ENCODE assay signal across 34 cellular contexts in genomic region chr20:46285072-46285471, GRCh38. TPM values are rescaled to one million over a fixed set of nuclear protein-coding genes. Genes with fewer than 3 reads are reported as not detected.
"Had no signal": no experiment of that assay in that cellular context is flagged by ENCODE, and none has a peak within 500 bp of the region (broad histone marks: within the 10 kb centered on the region; RNA-seq: fewer than 3 reads in every experiment).

No MANE protein-coding gene starts in this region.

- DNase-seq: activated CD4-positive, alpha-beta memory T cell treated with anti-CD3 and anti-CD28 coated beads for 36 hours; activated CD4-positive, alpha-beta T cell treated with anti-CD3 and anti-CD28 coated beads for 36 hours; activated CD4-positive, alpha-beta T cell treated with anti-CD3 and anti-CD28 coated beads, Interleukin-2, amount 10 ng/mL, durations not matched to agents 24 days and 14 days; activated CD4-positive, CD25-positive, alpha-beta regulatory T cell; activated CD4-positive, CD25-positive, alpha-beta regulatory T cell treated with anti-CD3 and anti-CD28 coated beads, Interleukin-2, amount 50 U/mL, for 72 hours; activated CD8-positive, alpha-beta memory T cell treated with anti-CD3 and anti-CD28 coated beads, Interleukin-2, amount 10 ng/mL, durations not matched to agents 7 days and 5 days; activated CD8-positive, alpha-beta memory T cell treated with anti-CD3 and anti-CD28 coated beads, Interleukin-2, amount 50 U/mL, for 4 hours; activated CD8-positive, alpha-beta T cell treated with anti-CD3 and anti-CD28 coated beads, Interleukin-2, amount 10 ng/mL, durations not matched to agents 7 days and 5 days; activated effector memory CD4-positive, alpha-beta T cell treated with anti-CD3 and anti-CD28 coated beads, Interleukin-2, amount 50 U/mL, for 16 hours; activated naive CD4-positive, alpha-beta T cell treated with anti-CD3 and anti-CD28 coated beads, Interleukin-2, amount 10 ng/mL, durations not matched to agents 7 days and 5 days; activated naive CD8-positive, alpha-beta T cell treated with anti-CD3 and anti-CD28 coated beads, Interleukin-2, amount 10 ng/mL, durations not matched to agents 7 days and 5 days; activated T-cell treated with anti-CD3 and anti-CD28 coated beads, Interleukin-2, amount 50 U/mL, for 1 hour; activated T-cell treated with anti-CD3 and anti-CD28 coated beads, Interleukin-2, amount 50 U/mL, for 48 hours; central memory CD4-positive, alpha-beta T cell; cerebellar nuclear complex; colonic mucosa; effector CD8-positive, alpha-beta T cell; esophagus squamous epithelium; foreskin melanocyte; T-helper 1 cell; T-helper 17 cell had no signal

- H3K27ac ChIP-seq: ascending aorta, breast epithelium, cardiac muscle cell, colonic mucosa, epithelial cell of prostate, esophagus squamous epithelium, gastroesophageal sphincter had no signal

- H3K9me3 ChIP-seq: ascending aorta, breast epithelium, colonic mucosa, esophagus squamous epithelium, gastroesophageal sphincter had no signal

- H3K27me3 ChIP-seq: ascending aorta, cardiac muscle cell had no signal

- ATAC-seq: activated CD4-positive, alpha-beta T cell treated with anti-CD3 and anti-CD28 coated beads for 36 hours; activated CD8-positive, alpha-beta memory T cell treated with anti-CD3 and anti-CD28 coated beads, Interleukin-2, amount 10 ng/mL, durations not matched to agents 7 days and 5 days; activated CD8-positive, alpha-beta T cell treated with anti-CD3 and anti-CD28 coated beads, Interleukin-2, amount 10 ng/mL, durations not matched to agents 7 days and 5 days; activated naive CD4-positive, alpha-beta T cell treated with anti-CD3 and anti-CD28 coated beads, Interleukin-2, amount 50 U/mL, for 72 hours; gastroesophageal sphincter; T-helper 17 cell had no signal

- H3K36me3 ChIP-seq: ascending aorta, breast epithelium, cardiac muscle cell, colonic mucosa, esophagus squamous epithelium, gastroesophageal sphincter had no signal

- H3K4me1 ChIP-seq: ascending aorta, breast epithelium, colonic mucosa, esophagus squamous epithelium, gastroesophageal sphincter had no signal

- H3K4me3 ChIP-seq: ascending aorta, breast epithelium, cardiac muscle cell, colonic mucosa, esophagus squamous epithelium, gastroesophageal sphincter had no signal

- FAIRE-seq: endometrium, endothelial cell of umbilical vein had no signal

RNA-seq across cellular contexts. Expression of gene CDH22, which starts 23.2 kb away (rescaled TPM):
- total RNA-seq: activated CD4-positive, alpha-beta memory T cell treated with anti-CD3 and anti-CD28 coated beads for 36 hours; activated CD4-positive, alpha-beta T cell treated with anti-CD3 and anti-CD28 coated beads for 36 hours; activated CD4-positive, alpha-beta T cell treated with anti-CD3 and anti-CD28 coated beads, Interleukin-2, amount 10 ng/mL, durations not matched to agents 24 days and 14 days; activated CD8-positive, alpha-beta memory T cell treated with anti-CD3 and anti-CD28 coated beads for 36 hours; activated CD8-positive, alpha-beta memory T cell treated with anti-CD3 and anti-CD28 coated beads, Interleukin-2, amount 10 ng/mL, durations not matched to agents 7 days and 5 days; activated CD8-positive, alpha-beta T cell treated with anti-CD3 and anti-CD28 coated beads, Interleukin-2, amount 10 ng/mL, durations not matched to agents 7 days and 5 days; activated naive CD8-positive, alpha-beta T cell treated with anti-CD3 and anti-CD28 coated beads, Interleukin-2, amount 10 ng/mL, durations not matched to agents 7 days and 5 days; activated T-helper 1 cell treated with anti-CD3 and anti-CD28 coated beads, Interleukin-12 subunit alpha, Interleukin-12 subunit beta, Interleukin-2, Interleukin-4 antibody, amounts not matched to agents 30 ng/mL and 10 ng/mL and 1 ng/mL, durations not matched to agents 14 hours and 24 hours and 36 hours; activated T-helper 2 cell treated with anti-CD3 and anti-CD28 coated beads, Interferon-gamma antibody, Interleukin-2, Interleukin-4, amounts not matched to agents 10 μg/mL and 5 μg/mL and 100 μg/mL, durations not matched to agents 14 hours and 24 hours and 36 hours; ascending aorta; cardiac muscle cell; endothelial cell of umbilical vein; fibroblast of lung; fibroblast of villous mesenchyme; T-helper 17 cell had no signal
- polyA plus RNA-seq: cardiac muscle cell, endothelial cell of umbilical vein, fibroblast of lung had no signal
